Comparison of ENCODE assay signal across 8 cellular contexts in genomic region chr12:69688496-69689427, GRCh38. TPM values are rescaled to one million over a fixed set of nuclear protein-coding genes. Genes with fewer than 3 reads are reported as not detected.
DNase-seq lines count a peak whose midpoint lies in the region; TF ChIP-seq lines count a peak whose summit lies in the region.

No MANE protein-coding gene starts in this region.

- no peaks in the 10 kb centered on the region for H3K9me3 Mint-ChIP-seq in H9

- no peak overlapping the region for H2BK15ac ChIP-seq in H9 (ENCODE audit: low read depth, low read length)

- H3K56ac ChIP-seq in H9 (ENCODE audit: insufficient read length, low read depth, low read length): no peak overlapping the region

- peaks cover 10% of the 10 kb centered on the region for H3K4me1 ChIP-seq in H9 (ENCODE audit: insufficient read depth, low read length)
- peaks cover 21% of the 10 kb centered on the region for H3K4me1 ChIP-seq in PC-9 (replicated peaks; ENCODE audit: insufficient read depth)

- H3K27ac Mint-ChIP-seq in H9: peak overlapping the region; percentile 48 to 96 (median 72); a peak in 4 of 7 replicates

- no peak overlapping the region for H3K4ac ChIP-seq in H9 (ENCODE audit: low read depth, low read length)

- H3K9me3 ChIP-seq in H9 (ENCODE audit: control insufficient read depth, low read depth, low read length): no peaks in the 10 kb centered on the region
- no peaks in the 10 kb centered on the region for H3K9me3 ChIP-seq in PC-9 (ENCODE audit: insufficient read depth, low read depth)

- DNase-seq in BJ (ENCODE audit: low read depth) (peak; percentile 70), H9 (peak; percentile 91), PC-9 (peak; percentile 76 to 81), astrocyte of the cerebellum (ENCODE audit: low read depth) (peak; percentile 89), iPS-NIHi7 (ENCODE audit: extremely low spot score) (peak; percentile 84), NCI-H82 treated with DMSO at 0.1 percent for 48 hours (lab: John Stamatoyannopoulos, UW; ENCODE audit: unreplicated experiment) (no peak), SHP77 treated with DMSO at 0.1 percent for 48 hours (lab: John Stamatoyannopoulos, UW) (no peak)
- DNase-seq in stimulated activated CD4-positive, alpha-beta T cell treated with anti-CD3 and anti-CD28 coated beads, Interleukin-2, amount 100 ng/mL, for 4 hours (ENCODE audit: low read depth): peak; percentile 24

- BruUV-seq in PC-9 (replicated peaks; lab: Mats Ljungman, UMichigan): no TSS peak

- no peaks in the 10 kb centered on the region for H3K79me1 ChIP-seq in H9 (ENCODE audit: insufficient read depth, low read depth, low read length, poor library complexity, severe bottlenecking)

- no peak overlapping the region for H4K5ac ChIP-seq in H9 (ENCODE audit: insufficient read length, low read depth, low read length)

- H3K23ac ChIP-seq in H9 (ENCODE audit: insufficient read length, low read depth, low read length): no peak overlapping the region

- peak overlapping the region; percentile 23 to 36; a peak in 4 of 5 replicates for H3K4me3 Mint-ChIP-seq in H9

- H3K14ac ChIP-seq in H9 (ENCODE audit: insufficient read depth, low read length): no peak overlapping the region; the same call in 1 of the 2 replicates

- no peak overlapping the region for H3K4me3 ChIP-seq in BJ (ENCODE audit: low read depth, low read length)
- no peak overlapping the region; the same call in 1 of the 2 replicates for H3K4me3 ChIP-seq in PC-9
- H3K4me3 ChIP-seq in astrocyte of the cerebellum (ENCODE audit: low read depth, low read length): no peak overlapping the region

- H4K20me1 ChIP-seq in H9 (ENCODE audit: control insufficient read depth, insufficient read depth, insufficient read length): no peaks in the 10 kb centered on the region
- no peaks in the 10 kb centered on the region for H4K20me1 ChIP-seq in PC-9 (ENCODE audit: insufficient read depth)

- no peak overlapping the region for H3K9ac ChIP-seq in H9 (ENCODE audit: extremely low read depth, insufficient read length, low read length)

- H3K4me2 ChIP-seq in H9 (ENCODE audit: insufficient read depth, insufficient read length, low read length) (peak overlapping the region; percentile 0), PC-9 (peak overlapping the region; percentile 75)

- no peak overlapping the region for H4K91ac ChIP-seq in H9 (ENCODE audit: insufficient read length, low read depth, low read length)

- no CpG with 5 or more reads among the region's 14 CpGs for WGBS in H9 (ENCODE audit: extremely low coverage, insufficient read length, low lambda C conversion rate)

- CTCF ChIA-PET in BJ (lab: Yijun Ruan, JAX) (no interaction called here), PC-9 (lab: Charles Lee) (no interaction called here)

- H2BK12ac ChIP-seq in H9 (ENCODE audit: insufficient read length, low read depth, low read length): no peak overlapping the region

- H2BK5ac ChIP-seq in H9 (ENCODE audit: insufficient read length, low read length): no peak overlapping the region

- H3K4me1 Mint-ChIP-seq in H9: peaks cover 44 to 47% of the 10 kb centered on the region in 2 experiments

- H3K27ac ChIP-seq in H9 (ENCODE audit: insufficient read length, low read depth, low read length) (no peak overlapping the region), PC-9 (peak overlapping the region; percentile 72)

- no peaks in the 10 kb centered on the region for H3K9me2 ChIP-seq in PC-9 (ENCODE audit: insufficient read depth)

- no peak overlapping the region for H2BK120ac ChIP-seq in H9 (ENCODE audit: low read depth, low read length, poor library complexity, severe bottlenecking)

- in situ Hi-C loops in astrocyte of the cerebellum (cut with HindIII; ENCODE audit: low sequenced_read_pairs): no loop called here

- H4K8ac ChIP-seq in H9 (replicated peaks; ENCODE audit: insufficient read length, low read depth, low read length): no peak overlapping the region

- TF ChIP-seq CTCF in BJ (IDR thresholded peaks at IDR 0.05; ENCODE audit: insufficient read depth, low read depth, low read length) (no peak), H9 (conservative IDR thresholded peaks at IDR 0.05) (no peak), PC-9 (conservative IDR thresholded peaks at IDR 0.05) (no peak), astrocyte of the cerebellum (IDR thresholded peaks at IDR 0.05; ENCODE audit: low read depth, low read length, missing control alignments) (no peak)

- intact Hi-C loops in PC-9 (cut with micrococcal nuclease; ENCODE audit: unreplicated experiment): loop anchor here (5.0 kb wide), 1 partner anchor 44 kb away; no protein-coding TSS in a partner anchor

- no peak overlapping the region for H3K18ac ChIP-seq in H9 (ENCODE audit: insufficient read length, low read depth, low read length)

- H3T11ph ChIP-seq in H9 (ENCODE audit: low read length): no peak overlapping the region

- H2AFZ ChIP-seq in H9 (ENCODE audit: low read length) (peak overlapping the region; percentile 34), PC-9 (peak overlapping the region; percentile 77)

- no peak overlapping the region for H2BK20ac ChIP-seq in H9 (ENCODE audit: low read depth, low read length, poor library complexity, severe bottlenecking)

- H3F3A ChIP-seq in PC-9 (ENCODE audit: insufficient read depth, low read depth): peaks cover 15% of the 10 kb centered on the region

- H2AK5ac ChIP-seq in H9 (ENCODE audit: insufficient read length, low read length): no peak overlapping the region

- H3K27me3 ChIP-seq in BJ (ENCODE audit: control insufficient read depth, insufficient read depth, low read length) (no peaks in the 10 kb centered on the region), H9 (ENCODE audit: insufficient read depth, low read length) (no peaks in the 10 kb centered on the region), PC-9 (ENCODE audit: insufficient read depth, low read depth) (no peaks in the 10 kb centered on the region)

- POLR2A ChIA-PET in BJ (lab: Charles Lee): no interaction called here
- POLR2A ChIA-PET in PC-9 (lab: Charles Lee; ENCODE audit: unreplicated experiment): no interaction called here

- H3K79me2 ChIP-seq in H9 (ENCODE audit: insufficient read depth, low read length) (no peaks in the 10 kb centered on the region), PC-9 (ENCODE audit: low read depth) (no peaks in the 10 kb centered on the region)

- H3K36me3 ChIP-seq in BJ (ENCODE audit: control insufficient read depth, insufficient read depth, low read length) (no peaks in the 10 kb centered on the region), PC-9 (ENCODE audit: low read depth) (no peaks in the 10 kb centered on the region)

- H3K36me3 Mint-ChIP-seq in H9 (ENCODE audit: insufficient read depth in 1 of 3, low read depth in 3 of 3): no peaks in the 10 kb centered on the region

- H3K27me3 Mint-ChIP-seq in H9 (ENCODE audit: low read depth): no peaks in the 10 kb centered on the region; the same call in 1 of the 2 replicates

- H3K23me2 ChIP-seq in H9 (ENCODE audit: insufficient read length, low read depth, low read length, poor library complexity, severe bottlenecking): peaks cover 4% of the 10 kb centered on the region

RNA-seq across cellular contexts. Expression of gene BEST3, which starts 10.3 kb away (rescaled TPM):
- polyA plus RNA-seq in BJ (2011; rRNA removed): not detected in 2 replicates
- not detected in 2 replicates for polyA minus RNA-seq in BJ (2011; rRNA and poly(A)+ RNA removed)
- total RNA-seq in H9 (2021): 0.11 and 0.42 TPM in 2 replicates
- 0.17 TPM in 1 of 2 replicates, not detected in the other for total RNA-seq in PC-9 (2021)

RNA-seq across cellular contexts. Expression of gene RAB3IP, which starts 49.9 kb away (rescaled TPM):
- polyA plus RNA-seq in BJ (2011; rRNA removed): 2.1 and 3.8 TPM in 2 replicates
- polyA minus RNA-seq in BJ (2011; rRNA and poly(A)+ RNA removed): 0.26 and 1.3 TPM in 2 replicates
- total RNA-seq in H9 (2021): 44.9 and 45.5 TPM in 2 replicates
- total RNA-seq in PC-9 (2021): 30.3 and 30.5 TPM in 2 replicates

Comparison
In these comparisons a context has a peak if more than half of its experiments do, and no peak if none do; other contexts are left out.
1. DNase-seq: peak in BJ (single experiment), H9 (single experiment), PC-9 (2 of 2), astrocyte of the cerebellum (single experiment), iPS-NIHi7 (single experiment) and stimulated activated CD4-positive, alpha-beta T cell treated with anti-CD3 and anti-CD28 coated beads, Interleukin-2, amount 100 ng/mL, for 4 hours (single experiment); none in NCI-H82 treated with DMSO at 0.1 percent for 48 hours (single experiment) and SHP77 treated with DMSO at 0.1 percent for 48 hours (single experiment).